10 cellular contexts compared by ENCODE assay signal in the genomic region with DNA sequence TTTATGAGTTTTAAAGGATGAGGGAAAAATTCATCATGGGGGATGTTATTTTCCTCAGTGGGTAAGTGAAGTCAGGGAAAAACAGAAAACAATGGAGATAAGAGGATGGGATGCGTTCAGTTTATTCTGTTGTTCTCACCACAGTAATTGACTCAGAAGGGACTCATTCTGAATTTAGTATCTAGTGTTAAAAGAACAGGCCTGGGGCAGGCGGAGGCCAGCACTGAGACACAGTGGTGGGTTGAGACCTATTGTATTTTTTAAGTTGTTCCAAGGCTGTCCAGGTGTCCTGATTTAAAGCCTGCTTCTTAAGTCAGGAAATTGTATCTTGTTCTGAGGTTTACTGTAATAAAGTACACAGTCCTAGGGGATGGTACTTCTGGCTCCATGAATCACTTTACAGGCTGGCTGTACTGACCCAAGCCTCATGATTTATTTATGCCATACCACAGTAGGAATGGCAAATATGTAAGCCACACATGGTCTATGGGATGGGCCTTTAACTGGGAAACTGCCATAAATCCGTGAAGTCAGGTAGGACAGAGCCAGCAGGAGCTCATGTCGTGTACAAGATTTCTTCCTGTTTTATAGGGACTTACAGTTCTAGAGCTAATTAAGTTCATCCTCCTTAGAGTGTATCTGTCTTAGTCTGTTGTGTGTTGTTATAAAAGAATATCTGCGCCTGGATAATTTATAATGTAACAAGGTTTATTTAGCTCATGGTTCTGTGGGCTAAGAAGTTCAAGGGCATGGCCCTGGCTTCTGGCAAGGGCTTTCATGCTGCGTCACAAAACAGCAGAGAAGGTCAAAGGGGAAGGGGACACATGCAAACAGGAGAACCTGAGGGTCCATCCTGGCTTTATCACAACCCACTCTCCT.
DNase-seq lines count a peak whose midpoint lies in the region; ATAC-seq and TF ChIP-seq lines count a peak whose summit lies in the region.
"Had no signal": no experiment of that assay in that cellular context is flagged by ENCODE, and none has a peak within 500 bp of the region (broad histone marks: within the 10 kb centered on the region; RNA-seq: fewer than 3 reads in every experiment).

No MANE protein-coding gene starts in this region.

- H2BK5ac ChIP-seq in trophoblast cell (ENCODE audit: low read depth, low read length, poor library complexity): no peak overlapping the region

- no peak for TF ChIP-seq CTCF in foreskin fibroblast (IDR thresholded peaks at IDR 0.05; ENCODE audit: low read depth, low read length)

- H3K36me3 ChIP-seq in SJCRH30: no peaks in the 10 kb centered on the region
- no peaks in the 10 kb centered on the region for H3K36me3 ChIP-seq in trophoblast cell (ENCODE audit: control insufficient read depth in 1 of 2, insufficient read depth in 2 of 2, low read length in 2 of 2)

- H4K12ac ChIP-seq in trophoblast cell (ENCODE audit: low read depth, low read length): no peak overlapping the region

- H3K79me2 ChIP-seq in trophoblast cell (ENCODE audit: control insufficient read depth, insufficient read depth, low read length, poor library complexity): no peaks in the 10 kb centered on the region

- H3K4ac ChIP-seq in trophoblast cell (ENCODE audit: low read depth, low read length): no peak overlapping the region

- H2AFZ ChIP-seq in trophoblast cell (ENCODE audit: insufficient read depth, low read length, poor library complexity): no peak overlapping the region

- H3K18ac ChIP-seq in trophoblast cell (ENCODE audit: low read length): no peak overlapping the region

- no peak overlapping the region for H3K9ac ChIP-seq in trophoblast cell (ENCODE audit: low read length)

- H3K27ac ChIP-seq in SJCRH30 (peak overlapping the region; percentile 15; the same call in 1 of the 2 replicates), trophoblast cell (ENCODE audit: low read depth, low read length) (peak overlapping the region; percentile 38)

- peak overlapping the region; percentile 15 for H2BK12ac ChIP-seq in trophoblast cell (ENCODE audit: low read length)

- no peaks in the 10 kb centered on the region; the same call in 1 of the 2 replicates for H3K9me3 ChIP-seq in SJCRH30 (replicated peaks)
- H3K9me3 ChIP-seq in trophoblast cell (ENCODE audit: insufficient read depth, low read depth, low read length): no peaks in the 10 kb centered on the region

- WGBS in trophoblast cell (ENCODE audit: extremely low coverage, insufficient coverage, insufficient read length): no CpG with 5 or more reads among the region's 6 CpGs

- no peaks in the 10 kb centered on the region for H3K79me1 ChIP-seq in trophoblast cell (ENCODE audit: low read length)

- H3K23ac ChIP-seq in trophoblast cell (ENCODE audit: low read length): no peak overlapping the region

- H2AK5ac ChIP-seq in trophoblast cell (ENCODE audit: low read length): no peak overlapping the region

- H3K4me2 ChIP-seq in trophoblast cell (ENCODE audit: low read length): no peak overlapping the region

- ATAC-seq in activated CD4-positive, CD25-positive, alpha-beta regulatory T cell treated with anti-CD3 and anti-CD28 coated beads, Interleukin-2, amount 50 U/mL, for 24 hours: no peak
- no peak for ATAC-seq in GM21717 (IDR thresholded peaks at IDR 0.05; ENCODE audit: unreplicated experiment)
- ATAC-seq: natural killer cell, T-helper 17 cell had no signal

- peak; percentile 95 for DNase-seq in ELR (ENCODE audit: low read depth)
- DNase-seq in SJCRH30: peak; percentile 33 to 44
- peak; percentile 80 to 84 for DNase-seq in foreskin fibroblast
- peak in 1 of 2 donors; percentile 12 for DNase-seq in trophoblast cell
- no peak for DNase-seq in NCI-H748 (lab: John Stamatoyannopoulos, UW; ENCODE audit: unreplicated experiment)
- no peak for DNase-seq in GOT3 (lab: John Stamatoyannopoulos, UW)
- DNase-seq: natural killer cell, T-helper 17 cell had no signal

- peak overlapping the region; percentile 14 for H2BK120ac ChIP-seq in trophoblast cell (ENCODE audit: insufficient read depth, low read length, poor library complexity)

- no peak overlapping the region for H3K14ac ChIP-seq in trophoblast cell (ENCODE audit: low read length)

- no peak overlapping the region for H4K91ac ChIP-seq in trophoblast cell (ENCODE audit: low read depth, low read length)

- H4K8ac ChIP-seq in trophoblast cell (ENCODE audit: low read depth, low read length): no peak overlapping the region

- H3K4me1 ChIP-seq in SJCRH30 (peaks cover 20% of the 10 kb centered on the region), trophoblast cell (ENCODE audit: control insufficient read depth in 1 of 2, insufficient read depth in 2 of 2, low read length in 2 of 2) (peaks cover 4 to 11% of the 10 kb centered on the region in 2 experiments)

- H3K27me3 ChIP-seq in SJCRH30: no peaks in the 10 kb centered on the region
- no peaks in the 10 kb centered on the region for H3K27me3 ChIP-seq in trophoblast cell (ENCODE audit: insufficient read depth, low read length)

- H3K4me3 ChIP-seq in SJCRH30: no peak overlapping the region
- H3K4me3 ChIP-seq in foreskin fibroblast (ENCODE audit: low read depth in 1 of 2, low read length in 2 of 2): no peak overlapping the region
- H3K4me3 ChIP-seq in trophoblast cell (ENCODE audit: low read depth, low read length): no peak overlapping the region

Comparison
In these comparisons a context has a peak if more than half of its experiments do, and no peak if none do; other contexts are left out.
1. DNase-seq: peak in ELR (single experiment), SJCRH30 (2 of 2) and foreskin fibroblast (2 of 2); none in NCI-H748 (single experiment) and GOT3 (single experiment).